8 cellular contexts compared by ENCODE assay signal in genomic region chr2:102005989-102006885, GRCh38. TPM values are rescaled to one million over a fixed set of nuclear protein-coding genes. Genes with fewer than 3 reads are reported as not detected.
DNase-seq lines count a peak whose midpoint lies in the region; ATAC-seq and TF ChIP-seq lines count a peak whose summit lies in the region.

No MANE protein-coding gene starts in this region.

- WGBS in esophagus squamous epithelium, 2 donors = 44 to 54% methylated on average over 14 to 15 of the region's 15 CpGs

- H3K36me3 Mint-ChIP-seq in nephron (ENCODE audit: low read depth) = no peaks in the 10 kb centered on the region

- peaks cover 10% of the 10 kb centered on the region for H3K4me1 Mint-ChIP-seq in nephron

- no peaks in the 10 kb centered on the region for H3K36me3 ChIP-seq in esophagus squamous epithelium

- DNase-seq in activated T-cell treated with anti-CD3 and anti-CD28 coated beads for 4 hours (peak; percentile 30), SKM-1 treated with dmso at 0.1 percent for 144 hours (lab: John Stamatoyannopoulos, UW; ENCODE audit: unreplicated experiment) (peak; percentile 51), esophagus squamous epithelium (lab: John Stamatoyannopoulos, UW) (no peak), NCI-H2227 (lab: John Stamatoyannopoulos, UW; ENCODE audit: unreplicated experiment) (no peak)
- DNase-seq in activated T-cell treated with anti-CD3 and anti-CD28 coated beads, Interleukin-2, amount 50 U/mL, for 48 hours = no peak

- H3K4me3 ChIP-seq in esophagus squamous epithelium = no peak overlapping the region

- H3K9me3 Mint-ChIP-seq in nephron = no peaks in the 10 kb centered on the region

- no peaks in the 10 kb centered on the region for H3K9me3 ChIP-seq in esophagus squamous epithelium

- H3K27ac ChIP-seq in esophagus squamous epithelium = peak overlapping the region in 3 of 4 donors; percentile 45 to 52 (median 46)

- intact Hi-C loops in esophagus squamous epithelium (cut with DNase I) = no loop called here

- TF ChIP-seq POLR2A in esophagus squamous epithelium (IDR thresholded peaks at IDR 0.05) = no peak

- TF ChIP-seq CTCF in esophagus squamous epithelium (IDR thresholded peaks at IDR 0.05) = peak; percentile 30 to 73 (median 52)
- peak; percentile 31 to 60 (median 46) for TF ChIP-seq CTCF in nephron (IDR thresholded peaks at IDR 0.05; ENCODE audit: unreplicated experiment in 3 of 3)

- peak overlapping the region in 2 of 3 experiments; percentile 19 to 21 for H3K27ac Mint-ChIP-seq in nephron

- H3K4me1 ChIP-seq in esophagus squamous epithelium = peaks cover 6 to 44% (median 11%) of the 10 kb centered on the region in 3 donors

- peaks cover 5% of the 10 kb centered on the region for H3K27me3 Mint-ChIP-seq in nephron (ENCODE audit: low read depth)

- no peaks in the 10 kb centered on the region for H3K27me3 ChIP-seq in esophagus squamous epithelium

- peak; percentile 75 for ATAC-seq in HG03378 (IDR thresholded peaks at IDR 0.05; ENCODE audit: unreplicated experiment)
- ATAC-seq in GM18519 (IDR thresholded peaks at IDR 0.05; ENCODE audit: low FRiP score, unreplicated experiment) = no peak

- H3K4me3 Mint-ChIP-seq in nephron = no peak overlapping the region

RNA-seq across cellular contexts. Expression of gene IL1R2, which starts 14.5 kb away (rescaled TPM):
- total RNA-seq in esophagus squamous epithelium = 100 to 1,000 TPM in 1 of 4 donors, 10 to 100 TPM in 3; 24.1 to 182 (median 78.0) TPM

Comparison
In these comparisons a context has a peak if more than half of its experiments do, and no peak if none do; other contexts are left out.
1. DNase-seq: peak in activated T-cell treated with anti-CD3 and anti-CD28 coated beads for 4 hours (single experiment) and SKM-1 treated with dmso at 0.1 percent for 144 hours (single experiment); none in activated T-cell treated with anti-CD3 and anti-CD28 coated beads, Interleukin-2, amount 50 U/mL, for 48 hours (0 of 2), esophagus squamous epithelium (single experiment) and NCI-H2227 (single experiment).